8 cellular contexts compared by ENCODE assay signal in genomic region chr2:10036095-10036879, GRCh38. TPM values are rescaled to one million over a fixed set of nuclear protein-coding genes. Genes with fewer than 3 reads are reported as not detected.
A peak's percentile ranks its signal among the peaks of the same experiment; 100 is the strongest.
DNase-seq lines count a peak whose midpoint lies in the region; ATAC-seq and TF ChIP-seq lines count a peak whose summit lies in the region.

No MANE protein-coding gene starts in this region.

- POLR2A ChIA-PET in OCI-LY7 (lab: Charles Lee): interaction anchor here (0.6 to 1.3 kb wide), 2 partner anchors 15 to 222 kb away, joined by 3 to 4 read pairs; no protein-coding TSS in a partner anchor

- no peaks in the 10 kb centered on the region for H3K79me2 ChIP-seq in OCI-LY7 (ENCODE audit: insufficient read depth, low read depth, low read length)

- intact Hi-C loops in OCI-LY7 (cut with micrococcal nuclease; ENCODE audit: unreplicated experiment) (no loop called here), body of pancreas (cut with DNase I) (loop anchor here (10.0 kb wide), 1 partner anchor 51 kb away; no protein-coding TSS in a partner anchor)

- H4K20me1 ChIP-seq in OCI-LY7 (ENCODE audit: insufficient read depth, low read length): no peaks in the 10 kb centered on the region

- no peaks in the 10 kb centered on the region for H3K4me1 ChIP-seq in OCI-LY7 (ENCODE audit: insufficient read depth, low read length, poor library complexity, severe bottlenecking)
- H3K4me1 ChIP-seq in body of pancreas: peaks cover 48% of the 10 kb centered on the region

- no peaks in the 10 kb centered on the region for H3K9me2 ChIP-seq in OCI-LY7 (ENCODE audit: insufficient read depth, low read length)

- TF ChIP-seq POLR2A in body of pancreas (IDR thresholded peaks at IDR 0.05): peak in 2 of 3 donors; percentile 27

- no peak overlapping the region for H2AFZ ChIP-seq in OCI-LY7 (ENCODE audit: low read length)

- TF ChIP-seq CTCF in AG09309 (IDR thresholded peaks at IDR 0.05; ENCODE audit: control insufficient read depth, insufficient read depth, low read depth, low read length, missing control alignments) (peak; percentile 65), OCI-LY7 (conservative IDR thresholded peaks at IDR 0.05; ENCODE audit: low read length) (peak; percentile 55), body of pancreas (IDR thresholded peaks at IDR 0.05) (peak; percentile 49 to 82 (median 77))

- no peak overlapping the region for H3K4me2 ChIP-seq in OCI-LY7 (ENCODE audit: low read length)

- H3K9me3 ChIP-seq in OCI-LY7 (ENCODE audit: low read length) (no peaks in the 10 kb centered on the region), body of pancreas (no peaks in the 10 kb centered on the region)

- ATAC-seq in GM18870 (IDR thresholded peaks at IDR 0.05; ENCODE audit: unreplicated experiment) (peak; percentile 45), body of pancreas (peak; percentile 86)

- no TSS peak for BruUV-seq in OCI-LY7 (replicated peaks; lab: Mats Ljungman, UMichigan)

- CTCF ChIA-PET in OCI-LY7 (lab: Charles Lee; ENCODE audit: unreplicated experiment): no interaction called here

- 0 to 19% methylated on average over 4 to 14 of the region's 14 CpGs for WGBS in body of pancreas, 2 donors

- H3K36me3 ChIP-seq in OCI-LY7 (ENCODE audit: insufficient read depth, low read length): no peaks in the 10 kb centered on the region
- H3K36me3 ChIP-seq in body of pancreas (replicated peaks in 1 of 2; ENCODE audit: insufficient read depth in 1 of 2, low read depth in 2 of 2): no peaks in the 10 kb centered on the region

- DNase-seq in AG09309 (ENCODE audit: low read depth): peak; percentile 23
- peak; percentile 13 for DNase-seq in OCI-LY7 (ENCODE audit: low spot score)
- peak; percentile 87 to 95 (median 92) for DNase-seq in body of pancreas
- DNase-seq in hypothalamus (lab: John Stamatoyannopoulos, UW): peak in 50 of 51 donors; percentile 46 to 94 (median 82)
- DNase-seq in stimulated activated CD4-positive, alpha-beta T cell treated with anti-CD3 and anti-CD28 coated beads, Interleukin-2, amount 100 ng/mL, for 24 hours: peak; percentile 33 to 40
- no peak for DNase-seq in HuH-7 (ENCODE audit: low spot score)
- no peak for DNase-seq in NCI-H774 (lab: John Stamatoyannopoulos, UW)

- no peaks in the 10 kb centered on the region for H3K27me3 ChIP-seq in body of pancreas

- H3K4me3 ChIP-seq in AG09309 (ENCODE audit: control insufficient read depth, low read depth, low read length) (no peak overlapping the region), OCI-LY7 (ENCODE audit: low read depth, low read length, poor library complexity, severe bottlenecking) (no peak overlapping the region), body of pancreas (no peak overlapping the region)

- H3K27ac ChIP-seq in OCI-LY7 (ENCODE audit: low read depth, low read length, poor library complexity, severe bottlenecking) (no peak overlapping the region), body of pancreas (peak overlapping the region; percentile 78 to 96 (median 84))

RNA-seq across cellular contexts. Expression of gene KLF11, which starts 7.1 kb away (rescaled TPM):
- 6.3 and 6.5 TPM in 2 replicates for total RNA-seq in OCI-LY7 (2014; rRNA removed; shearing (Covaris generic))
- 14.9 and 15.8 TPM in 2 replicates for total RNA-seq in OCI-LY7 (2022)
- 10 to 100 TPM; 25.7 to 32.6 TPM for total RNA-seq in body of pancreas

RNA-seq across cellular contexts. Expression of gene CYS1, which starts 43.9 kb away (rescaled TPM):
- not detected in 2 replicates for total RNA-seq in OCI-LY7 (2014; rRNA removed; shearing (Covaris generic))
- total RNA-seq in OCI-LY7 (2022): 0.17 and 0.68 TPM in 2 replicates
- 10 to 100 TPM; 30.4 to 36.6 TPM for total RNA-seq in body of pancreas

Comparison
In these comparisons a context has a peak if more than half of its experiments do, and no peak if none do; other contexts are left out.
1. DNase-seq: peak in AG09309 (single experiment), OCI-LY7 (single experiment), body of pancreas (4 of 4), hypothalamus (50 of 51) and stimulated activated CD4-positive, alpha-beta T cell treated with anti-CD3 and anti-CD28 coated beads, Interleukin-2, amount 100 ng/mL, for 24 hours (2 of 2); none in HuH-7 (single experiment) and NCI-H774 (single experiment).
2. RNA of gene CYS1, which starts 43.9 kb away (total RNA-seq): 30.4 to 36.6 TPM in body of pancreas; 0.17 to 0.68 TPM in OCI-LY7; every median in the first group is over 10 times any median in the second.
3. Peak in every context shown above with its lines, with median percentiles within 50 percentile points of each other: CTCF ChIP-seq.